ENCODE assay signal across 13 cellular contexts in genomic region chr5:124790261-124790894, GRCh38. TPM values are rescaled to one million over a fixed set of nuclear protein-coding genes. Genes with fewer than 3 reads are reported as not detected.
A peak's percentile ranks its signal among the peaks of the same experiment; 100 is the strongest.
DNase-seq lines count a peak whose midpoint lies in the region; ATAC-seq, FAIRE-seq and TF ChIP-seq lines count a peak whose summit lies in the region.
"Had no signal": no experiment of that assay in that cellular context is flagged by ENCODE, and none has a peak within 500 bp of the region (broad histone marks: within the 10 kb centered on the region; RNA-seq: fewer than 3 reads in every experiment).

No MANE protein-coding gene starts in this region.

- ATAC-seq in HG02678 (IDR thresholded peaks at IDR 0.05; ENCODE audit: unreplicated experiment), result no peak
- ATAC-seq: gastrocnemius medialis, sciatic nerve had no signal

- no peak for TF ChIP-seq EP300 in transverse colon (IDR thresholded peaks at IDR 0.05; ENCODE audit: low read depth)

- in situ Hi-C loops in transverse colon (cut with MboI; ENCODE audit: low pct_ligation_motif_present in 1 of 4, low pct_unique_long_range_greater_than_20kb in 1 of 4, low sequenced_read_pairs in 3 of 4), result no loop called here

- intact Hi-C loops in transverse colon (cut with DNase I; ENCODE audit: low total_unique reads), result no loop called here

- no peaks in the 10 kb centered on the region for H3K9me3 ChIP-seq in transverse colon
- H3K9me3 ChIP-seq: gastrocnemius medialis had no signal

- H3K4me3 ChIP-seq in bronchial epithelial cell (ENCODE audit: low read depth, low read length) (no peak overlapping the region), transverse colon (no peak overlapping the region)
- H3K4me3 ChIP-seq: gastrocnemius medialis had no signal

- peaks cover 0 to 32% (median 17%) of the 10 kb centered on the region in 4 donors for H3K4me1 ChIP-seq in transverse colon

- FAIRE-seq in bronchial epithelial cell (lab: Jason Lieb, UNC), result no peak
- FAIRE-seq: G401.6 had no signal

- WGBS in transverse colon (ENCODE audit: low coverage in 1 of 2), 2 donors, result 73 to 74% methylated on average over 3 of the region's 3 CpGs

- DNase-seq in NCI-H82 (lab: John Stamatoyannopoulos, UW) (peak; percentile 76), bronchial epithelial cell (ENCODE audit: low read depth) (peak; percentile 72), kidney tubule cell (ENCODE audit: low spot score) (peak; percentile 48), transverse colon (no peak), GM20000 (ENCODE audit: low spot score) (no peak)
- no peak for DNase-seq in activated T-cell treated with anti-CD3 and anti-CD28 coated beads, Interleukin-2, amount 50 U/mL, for 48 hours
- DNase-seq: activated CD8-positive, alpha-beta memory T cell treated with anti-CD3 and anti-CD28 coated beads, Interleukin-2, amount 50 U/mL, for 4 hours; activated naive CD8-positive, alpha-beta T cell treated with anti-CD3 and anti-CD28 coated beads for 36 hours; gastrocnemius medialis; H7 had no signal

- TF ChIP-seq CTCF in bronchial epithelial cell (IDR thresholded peaks at IDR 0.05; ENCODE audit: insufficient read depth, low read length, severe bottlenecking) (no peak), transverse colon (IDR thresholded peaks at IDR 0.05) (no peak), GM20000 (IDR thresholded peaks at IDR 0.05; ENCODE audit: extremely low read depth, missing control alignments) (no peak)

- H3K27me3 ChIP-seq in bronchial epithelial cell (ENCODE audit: control insufficient read depth, insufficient read depth, low read length), result no peaks in the 10 kb centered on the region
- no peaks in the 10 kb centered on the region for H3K27me3 ChIP-seq in transverse colon
- H3K27me3 ChIP-seq: gastrocnemius medialis had no signal

- TF ChIP-seq POLR2A in transverse colon (IDR thresholded peaks at IDR 0.05), result no peak

- peak overlapping the region; percentile 69 to 77 (median 72) for H3K27ac ChIP-seq in transverse colon
- H3K27ac ChIP-seq: gastrocnemius medialis had no signal

- H3K36me3 ChIP-seq in bronchial epithelial cell (ENCODE audit: control insufficient read depth, insufficient read depth, low read length) (no peaks in the 10 kb centered on the region), transverse colon (no peaks in the 10 kb centered on the region)
- H3K36me3 ChIP-seq: gastrocnemius medialis had no signal

RNA-seq across cellular contexts. Expression of gene ZNF608, which starts 43.9 kb away (rescaled TPM):
- total RNA-seq in bronchial epithelial cell (4.5 and 4.6 TPM in 2 replicates), transverse colon (10 to 100 TPM; 30.6 to 83.2 (median 41.2) TPM)

Comparison
In these comparisons a context has a peak if more than half of its experiments do, and no peak if none do; other contexts are left out.
1. DNase-seq: peak in NCI-H82 (single experiment), bronchial epithelial cell (single experiment) and kidney tubule cell (single experiment); none in transverse colon (single experiment), GM20000 (single experiment) and activated T-cell treated with anti-CD3 and anti-CD28 coated beads, Interleukin-2, amount 50 U/mL, for 48 hours (0 of 2).